In genomic region chr17:31522284-31522931, GRCh38 we compare ENCODE assay signal across 14 cellular contexts.
"Had no signal": no experiment of that assay in that cellular context is flagged by ENCODE, and none has a peak within 500 bp of the region (broad histone marks: within the 10 kb centered on the region; RNA-seq: fewer than 3 reads in every experiment).

No MANE protein-coding gene starts in this region.

- H3K27me3 ChIP-seq: gastrocnemius medialis, hepatocyte, SJCRH30, transverse colon had no signal

- H3K4me2 ChIP-seq: hepatocyte had no signal

- H3K27ac ChIP-seq: coronary artery, gastrocnemius medialis, hepatocyte, SJCRH30, transverse colon had no signal

- H3K36me3 ChIP-seq: gastrocnemius medialis, SJCRH30 had no signal

- H3K4me1 ChIP-seq: gastrocnemius medialis, SJCRH30, transverse colon had no signal

- H3K9me3 ChIP-seq: gastrocnemius medialis, transverse colon had no signal

- ATAC-seq: activated T-helper 17 cell treated with anti-CD3 and anti-CD28 coated beads, Interleukin-2, amount 50 U/mL, for 72 hours; gastrocnemius medialis; stimulated activated naive CD8-positive, alpha-beta T cell treated with anti-CD3 and anti-CD28 coated beads, Interleukin-15, Interleukin-2, amounts not matched to agents 100 U/mL and 50 U/mL, for 24 hours had no signal

- H2AFZ ChIP-seq: hepatocyte had no signal

- DNase-seq: activated CD4-positive, CD25-positive, alpha-beta regulatory T cell treated with anti-CD3 and anti-CD28 coated beads, Interleukin-2, amount 50 U/mL, for 72 hours; activated naive CD4-positive, alpha-beta T cell treated with Interleukin-2 at 50 U/mL for 16 hours; activated naive CD8-positive, alpha-beta T cell treated with anti-CD3 and anti-CD28 coated beads, Interleukin-2, amount 10 ng/mL, durations not matched to agents 7 days and 5 days; activated T-cell treated with anti-CD3 and anti-CD28 coated beads for 4 hours; effector CD4-positive, alpha-beta T cell; gastrocnemius medialis; naive B cell; SJCRH30; stimulated activated CD4-positive, alpha-beta T cell treated with anti-CD3 and anti-CD28 coated beads, Interleukin-2, amount 100 ng/mL, for 24 hours; stimulated activated naive CD8-positive, alpha-beta T cell treated with anti-CD3 and anti-CD28 coated beads, Interleukin-15, Interleukin-2, amounts not matched to agents 100 U/mL and 50 U/mL, for 24 hours; transverse colon had no signal

- H3K4me3 ChIP-seq: coronary artery, gastrocnemius medialis, hepatocyte, SJCRH30, transverse colon had no signal
